14 cellular contexts compared by ENCODE assay signal in the genomic region with DNA sequence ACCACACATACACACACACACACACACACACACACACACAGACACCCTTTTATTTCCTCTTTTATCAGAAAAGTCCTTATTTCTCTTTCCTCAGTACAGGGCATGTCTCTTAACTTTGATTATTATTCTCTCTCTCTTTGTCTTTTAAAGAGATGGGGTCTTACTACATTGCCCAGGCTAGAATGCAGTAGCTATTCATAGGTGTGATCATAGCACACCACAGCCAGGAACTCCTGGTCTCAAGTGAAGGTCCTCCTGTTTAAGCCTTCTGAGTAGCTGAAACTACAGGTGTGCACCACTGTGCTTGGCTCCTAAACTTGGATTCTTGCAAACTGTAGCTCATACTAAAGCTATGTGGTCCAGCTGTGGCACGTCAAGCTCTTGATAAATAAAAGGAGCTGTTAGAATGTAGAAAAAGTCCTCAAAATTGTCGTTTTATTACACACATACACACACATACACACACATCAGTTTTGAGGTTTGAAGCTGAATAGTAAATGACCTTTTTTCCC. TPM values are rescaled to one million over a fixed set of nuclear protein-coding genes. Genes with fewer than 3 reads are reported as not detected.
DNase-seq lines count a peak whose midpoint lies in the region; ATAC-seq, FAIRE-seq and TF ChIP-seq lines count a peak whose summit lies in the region.
"Had no signal": no experiment of that assay in that cellular context is flagged by ENCODE, and none has a peak within 500 bp of the region (broad histone marks: within the 10 kb centered on the region; RNA-seq: fewer than 3 reads in every experiment).

No MANE protein-coding gene starts in this region.

- ATAC-seq in CD4-positive, alpha-beta T cell (ENCODE audit: poor library complexity), result no peak
- no peak for ATAC-seq in HG03571 (IDR thresholded peaks at IDR 0.05; ENCODE audit: unreplicated experiment)

- no peak for DNase-seq in CD4-positive, alpha-beta T cell
- DNase-seq in OCI-M1 (lab: John Stamatoyannopoulos, UW) (peak; percentile 44), endothelial cell (ENCODE audit: low spot score) (no peak), nephron progenitor cell (no peak), SHP77 treated with DMSO at 0.1 percent for 48 hours (lab: John Stamatoyannopoulos, UW) (no peak), frontal cortex (ENCODE audit: low spot score in 2 of 2) (no peak), NCI-H69 (lab: John Stamatoyannopoulos, UW) (no peak)
- DNase-seq: activated CD4-positive, alpha-beta T cell treated with anti-CD3 and anti-CD28 coated beads, Interleukin-2, amount 50 U/mL, for 48 hours; activated effector memory CD4-positive, alpha-beta T cell treated with Interleukin-2 at 50 U/mL for 16 hours; stimulated activated CD4-positive, alpha-beta T cell treated with anti-CD3 and anti-CD28 coated beads, Interleukin-4, amount 100 ng/mL, for 1 hour; stimulated activated naive CD4-positive, alpha-beta T cell had no signal

- peak overlapping the region; percentile 14 for H3K27ac Mint-ChIP-seq in CD4-positive, alpha-beta T cell
- peak overlapping the region; percentile 91 for H3K27ac Mint-ChIP-seq in endothelial cell (ENCODE audit: unreplicated experiment)
- H3K27ac Mint-ChIP-seq in nephron progenitor cell, result peak overlapping the region; percentile 43

- H3K27ac ChIP-seq in CD4-positive, alpha-beta T cell (ENCODE audit: low read depth, low read length), result no peak overlapping the region
- H3K27ac ChIP-seq: right atrium auricular region had no signal

- CTCF ChIA-PET in CD4-positive, alpha-beta T cell (lab: Charles Lee), result interaction anchor here (1.6 kb wide), 1 partner anchor 9 kb away, joined by 5 read pairs; no protein-coding TSS in a partner anchor

- no peaks in the 10 kb centered on the region for H3K9me3 Mint-ChIP-seq in CD4-positive, alpha-beta T cell
- H3K9me3 Mint-ChIP-seq in endothelial cell (ENCODE audit: unreplicated experiment) (no peaks in the 10 kb centered on the region), nephron progenitor cell (no peaks in the 10 kb centered on the region)
- H3K9me3 Mint-ChIP-seq: T-helper 1 cell treated with Interleukin-12 subunit alpha and Interleukin-12 subunit beta and Interleukin-4 antibody, amounts not matched to agents 30 μg/mL and 1 μg/mL, for 36 hours had no signal

- no peak for FAIRE-seq in frontal cortex (lab: Jason Lieb, UNC)

- H3K9me3 ChIP-seq in CD4-positive, alpha-beta T cell (ENCODE audit: control insufficient read depth, low read length), result no peaks in the 10 kb centered on the region
- H3K9me3 ChIP-seq: right atrium auricular region had no signal

- H3K4me3 Mint-ChIP-seq in CD4-positive, alpha-beta T cell, result no peak overlapping the region
- H3K4me3 Mint-ChIP-seq in endothelial cell (ENCODE audit: unreplicated experiment) (no peak overlapping the region), nephron progenitor cell (no peak overlapping the region)

- POLR2A ChIA-PET in CD4-positive, alpha-beta T cell (lab: Charles Lee), result interaction anchor here (1.2 kb wide), 1 partner anchor 8 kb away, joined by 6 read pairs; no protein-coding TSS in a partner anchor

- intact Hi-C loops in CD4-positive, alpha-beta T cell (cut with DNase I, micrococcal nuclease), result no loop called here

- H3K27me3 Mint-ChIP-seq in CD4-positive, alpha-beta T cell, result no peaks in the 10 kb centered on the region
- no peaks in the 10 kb centered on the region for H3K27me3 Mint-ChIP-seq in endothelial cell (ENCODE audit: unreplicated experiment)
- no peaks in the 10 kb centered on the region for H3K27me3 Mint-ChIP-seq in nephron progenitor cell (ENCODE audit: low read depth, poor library complexity)

- peaks cover 66% of the 10 kb centered on the region for H3K4me1 Mint-ChIP-seq in CD4-positive, alpha-beta T cell (ENCODE audit: low read depth)
- H3K4me1 Mint-ChIP-seq in endothelial cell (ENCODE audit: unreplicated experiment) (peaks cover 24% of the 10 kb centered on the region), nephron progenitor cell (peaks cover 33% of the 10 kb centered on the region)

- peaks cover 19% of the 10 kb centered on the region for H3K36me3 Mint-ChIP-seq in CD4-positive, alpha-beta T cell (ENCODE audit: low read depth)
- H3K36me3 Mint-ChIP-seq in endothelial cell (ENCODE audit: low read depth, unreplicated experiment) (no peaks in the 10 kb centered on the region), nephron progenitor cell (ENCODE audit: low read depth) (peaks cover 45% of the 10 kb centered on the region)

- no peaks in the 10 kb centered on the region for H3K27me3 ChIP-seq in CD4-positive, alpha-beta T cell (ENCODE audit: control insufficient read depth, insufficient read depth, low read length)
- H3K27me3 ChIP-seq: right atrium auricular region had no signal

- no peak for TF ChIP-seq CTCF in CD4-positive, alpha-beta T cell (IDR thresholded peaks at IDR 0.05)
- TF ChIP-seq CTCF in endothelial cell (IDR thresholded peaks at IDR 0.05; ENCODE audit: unreplicated experiment) (no peak), nephron progenitor cell (IDR thresholded peaks at IDR 0.05) (no peak)

RNA-seq across cellular contexts. Expression of a gene that starts 7.4 kb away (rescaled TPM):
- total RNA-seq in CD4-positive, alpha-beta T cell, result 10 to 100 TPM; 41.1 to 41.3 TPM
- 35.8 TPM for total RNA-seq in endothelial cell (ENCODE audit: unreplicated experiment)
- 232 TPM for total RNA-seq in frontal cortex

Comparison
In these comparisons a context has a peak if more than half of its experiments do, and no peak if none do; other contexts are left out.
1. H3K27ac Mint-ChIP-seq: peak in every context shown above with its lines; median percentile 91 in endothelial cell; 43 in nephron progenitor cell; 14 in CD4-positive, alpha-beta T cell.